In the genomic region with DNA sequence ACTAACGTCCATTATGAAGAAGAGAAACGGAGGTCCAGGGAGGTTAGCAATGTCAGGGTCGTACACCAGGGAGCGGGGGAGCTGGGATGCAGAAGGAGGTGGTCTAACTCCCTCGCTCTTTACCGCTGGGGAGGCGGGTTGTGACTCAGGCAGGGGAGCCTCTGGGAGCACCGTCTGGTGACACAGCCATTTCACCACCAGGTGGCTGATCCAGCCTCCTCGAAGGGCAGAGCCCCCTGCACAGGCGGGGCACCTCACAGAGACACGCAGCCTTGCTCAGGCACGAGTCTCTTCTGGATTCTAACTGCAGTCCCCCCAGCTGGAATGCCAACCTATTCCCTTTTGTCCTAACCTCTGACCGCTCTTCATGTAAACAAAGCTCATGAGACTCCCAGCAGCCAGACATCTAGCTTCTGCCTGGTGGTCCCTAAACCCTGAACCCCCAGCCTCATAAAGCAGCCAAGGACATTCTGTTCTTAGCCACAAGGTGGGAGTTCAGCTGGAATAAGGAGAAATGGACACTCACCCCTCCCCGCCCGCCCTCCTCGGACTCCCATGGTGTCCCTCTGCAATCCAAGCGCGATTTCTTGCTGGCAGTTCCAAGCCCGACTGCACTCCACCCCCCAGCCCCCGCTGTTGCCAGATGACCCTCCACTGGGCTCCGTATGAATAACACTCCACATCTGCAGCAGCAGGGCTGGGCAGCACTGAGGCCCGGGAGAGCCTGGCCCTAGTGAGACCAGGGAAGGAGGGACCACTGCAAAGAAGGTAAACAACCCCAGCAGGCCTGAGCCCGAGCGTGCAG, we compare ENCODE assay signal across 10 cellular contexts.
DNase-seq lines count a peak whose midpoint lies in the region; ATAC-seq and TF ChIP-seq lines count a peak whose summit lies in the region.
"Had no signal": no experiment of that assay in that cellular context is flagged by ENCODE, and none has a peak within 500 bp of the region (broad histone marks: within the 10 kb centered on the region; RNA-seq: fewer than 3 reads in every experiment).

No MANE protein-coding gene starts in this region.

- no peaks in the 10 kb centered on the region for H3K36me3 ChIP-seq in PC-3 (ENCODE audit: low read depth, low read length)

- H3K4me3 Mint-ChIP-seq in progenitor cell of endocrine pancreas (ENCODE audit: low read depth) (no peak overlapping the region), immature natural killer cell (no peak overlapping the region)
- H3K4me3 Mint-ChIP-seq in activated CD8-positive, alpha-beta T cell treated with anti-CD3 and anti-CD28 coated beads for 36 hours: no peak overlapping the region

- no peak overlapping the region for H3K27ac ChIP-seq in PC-3 (ENCODE audit: low read length)

- peaks cover 15% of the 10 kb centered on the region for H3K27me3 Mint-ChIP-seq in progenitor cell of endocrine pancreas
- H3K27me3 Mint-ChIP-seq in activated CD8-positive, alpha-beta T cell treated with anti-CD3 and anti-CD28 coated beads for 36 hours: no peaks in the 10 kb centered on the region
- H3K27me3 Mint-ChIP-seq in immature natural killer cell (ENCODE audit: low read depth in 3 of 3): peaks cover 0 to 8% (median 1%) of the 10 kb centered on the region in 3 donors

- no peaks in the 10 kb centered on the region for H3K36me3 Mint-ChIP-seq in progenitor cell of endocrine pancreas (ENCODE audit: insufficient read depth)
- no peaks in the 10 kb centered on the region for H3K36me3 Mint-ChIP-seq in activated CD8-positive, alpha-beta T cell treated with anti-CD3 and anti-CD28 coated beads for 36 hours (ENCODE audit: low read depth)
- H3K36me3 Mint-ChIP-seq in immature natural killer cell: no peaks in the 10 kb centered on the region

- no peaks in the 10 kb centered on the region for H3K9me3 ChIP-seq in PC-3 (ENCODE audit: low read length)

- H3K27ac Mint-ChIP-seq in progenitor cell of endocrine pancreas (no peak overlapping the region), immature natural killer cell (no peak overlapping the region)
- no peak overlapping the region for H3K27ac Mint-ChIP-seq in activated CD8-positive, alpha-beta T cell treated with anti-CD3 and anti-CD28 coated beads for 36 hours

- H3K4me2 ChIP-seq in PC-3 (ENCODE audit: low read length): no peak overlapping the region

- no TSS peak for BruUV-seq in PC-3 (replicated peaks; lab: Mats Ljungman, UMichigan)

- no peaks in the 10 kb centered on the region for H3K79me2 ChIP-seq in PC-3 (ENCODE audit: low read length)

- no peaks in the 10 kb centered on the region for H3K4me1 ChIP-seq in PC-3 (ENCODE audit: insufficient read depth, low read length)

- no peak overlapping the region for H3K9ac ChIP-seq in PC-3 (ENCODE audit: low read length)

- peak; percentile 56 for ATAC-seq in PC-3
- ATAC-seq in activated CD8-positive, alpha-beta T cell treated with anti-CD3 and anti-CD28 coated beads for 36 hours: no peak

- H3K4me1 Mint-ChIP-seq in progenitor cell of endocrine pancreas (ENCODE audit: low read depth) (peaks cover 15% of the 10 kb centered on the region), immature natural killer cell (no peaks in the 10 kb centered on the region)
- H3K4me1 Mint-ChIP-seq in activated CD8-positive, alpha-beta T cell treated with anti-CD3 and anti-CD28 coated beads for 36 hours (ENCODE audit: low read depth): no peaks in the 10 kb centered on the region

- intact Hi-C loops in PC-3 (cut with micrococcal nuclease): no loop called here
- intact Hi-C loops in activated CD8-positive, alpha-beta T cell treated with anti-CD3 and anti-CD28 coated beads for 36 hours (cut with micrococcal nuclease): no loop called here

- H4K20me1 ChIP-seq in PC-3 (ENCODE audit: low read length): no peaks in the 10 kb centered on the region

- POLR2A ChIA-PET in PC-3 (lab: Charles Lee; ENCODE audit: unreplicated experiment): no interaction called here
- POLR2A ChIA-PET in activated CD8-positive, alpha-beta T cell treated with anti-CD3 and anti-CD28 coated beads for 36 hours (lab: Charles Lee): no interaction called here

- H3K27me3 ChIP-seq in PC-3 (ENCODE audit: low read length): peaks cover 87% of the 10 kb centered on the region

- TF ChIP-seq CTCF in PC-3 (conservative IDR thresholded peaks at IDR 0.05; ENCODE audit: low read depth, low read length): peak; percentile 49
- TF ChIP-seq CTCF in progenitor cell of endocrine pancreas (IDR thresholded peaks at IDR 0.05; ENCODE audit: unreplicated experiment): peak; percentile 48
- TF ChIP-seq CTCF in activated CD8-positive, alpha-beta T cell treated with anti-CD3 and anti-CD28 coated beads for 36 hours (IDR thresholded peaks at IDR 0.05): no peak

- no peaks in the 10 kb centered on the region for H3K9me2 ChIP-seq in PC-3 (replicated peaks; ENCODE audit: low read length)

- no peak overlapping the region for H2AFZ ChIP-seq in PC-3 (ENCODE audit: low read length)

- no peak overlapping the region for H3K4me3 ChIP-seq in PC-3 (ENCODE audit: low read length)

- H3F3A ChIP-seq in PC-3 (ENCODE audit: low read length, unreplicated experiment): no peaks in the 10 kb centered on the region

- H3K9me3 Mint-ChIP-seq in progenitor cell of endocrine pancreas (ENCODE audit: low read depth) (no peaks in the 10 kb centered on the region), immature natural killer cell (no peaks in the 10 kb centered on the region)
- no peaks in the 10 kb centered on the region for H3K9me3 Mint-ChIP-seq in activated CD8-positive, alpha-beta T cell treated with anti-CD3 and anti-CD28 coated beads for 36 hours

- CTCF ChIA-PET in PC-3 (lab: Charles Lee): interaction anchor here (0.7 kb wide), 1 partner anchor 78 kb away, joined by 7 read pairs; no protein-coding TSS in a partner anchor
- CTCF ChIA-PET in activated CD8-positive, alpha-beta T cell treated with anti-CD3 and anti-CD28 coated beads for 36 hours (lab: Charles Lee): no interaction called here

- DNase-seq in DMS79 treated with DMSO at 0.1 percent for 48 hours (lab: John Stamatoyannopoulos, UW): peak; percentile 53
- peak; percentile 33 for DNase-seq in PC-3
- peak; percentile 49 for DNase-seq in glomerular visceral epithelial cell (ENCODE audit: extremely low spot score)
- DNase-seq in progenitor cell of endocrine pancreas (ENCODE audit: low spot score, unreplicated experiment): no peak
- DNase-seq in activated CD8-positive, alpha-beta T cell treated with anti-CD3 and anti-CD28 coated beads for 36 hours: no peak
- DNase-seq in immature natural killer cell: no peak
- DNase-seq in NK-92 (lab: John Stamatoyannopoulos, UW; ENCODE audit: unreplicated experiment): no peak
- DNase-seq in stimulated activated naive CD4-positive, alpha-beta T cell (lab: John Stamatoyannopoulos, UW): no peak
- DNase-seq: activated CD4-positive, alpha-beta T cell treated with anti-CD3 and anti-CD28 coated beads, Interleukin-2, amount 50 U/mL, for 48 hours; NCI-H1105 had no signal

Comparison
In these comparisons a context has a peak if more than half of its experiments do, and no peak if none do; other contexts are left out.
1. DNase-seq: peak in DMS79 treated with DMSO at 0.1 percent for 48 hours (single experiment), PC-3 (single experiment) and glomerular visceral epithelial cell (single experiment); none in progenitor cell of endocrine pancreas (single experiment), activated CD8-positive, alpha-beta T cell treated with anti-CD3 and anti-CD28 coated beads for 36 hours (single experiment), immature natural killer cell (0 of 3), NK-92 (single experiment) and stimulated activated naive CD4-positive, alpha-beta T cell (0 of 6).